Comparison of ENCODE assay signal across 37 cellular contexts in genomic region chr6:161832622-161833021, GRCh38.
"Had no signal": no experiment of that assay in that cellular context is flagged by ENCODE, and none has a peak within 500 bp of the region (broad histone marks: within the 10 kb centered on the region; RNA-seq: fewer than 3 reads in every experiment).

No MANE protein-coding gene starts in this region.

- H3K27ac Mint-ChIP-seq: activated CD4-positive, alpha-beta memory T cell treated with anti-CD3 and anti-CD28 coated beads for 36 hours; activated CD4-positive, alpha-beta T cell treated with anti-CD3 and anti-CD28 coated beads for 36 hours; activated CD4-positive, alpha-beta T cell treated with anti-CD3 and anti-CD28 coated beads, Interleukin-2, amount 10 ng/mL, durations not matched to agents 24 days and 14 days; activated CD8-positive, alpha-beta memory T cell treated with anti-CD3 and anti-CD28 coated beads, Interleukin-2, amount 10 ng/mL, durations not matched to agents 7 days and 5 days; activated CD8-positive, alpha-beta T cell treated with anti-CD3 and anti-CD28 coated beads, Interleukin-2, amount 10 ng/mL, durations not matched to agents 7 days and 5 days; activated naive CD4-positive, alpha-beta T cell treated with anti-CD3 and anti-CD28 coated beads for 36 hours; activated naive CD4-positive, alpha-beta T cell treated with anti-CD3 and anti-CD28 coated beads, Interleukin-2, amount 50 U/mL, for 24 hours; activated naive CD8-positive, alpha-beta T cell treated with anti-CD3 and anti-CD28 coated beads for 36 hours; activated naive CD8-positive, alpha-beta T cell treated with anti-CD3 and anti-CD28 coated beads, Interleukin-2, amount 50 U/mL, for 24 hours; activated T-helper 1 cell treated with anti-CD3 and anti-CD28 coated beads, Interleukin-12 subunit alpha, Interleukin-12 subunit beta, Interleukin-2, Interleukin-4 antibody, amounts not matched to agents 30 ng/mL and 10 ng/mL and 1 ng/mL, durations not matched to agents 14 hours and 24 hours and 36 hours; activated T-helper 2 cell treated with anti-CD3 and anti-CD28 coated beads, Interferon-gamma antibody, Interleukin-2, Interleukin-4, amounts not matched to agents 10 μg/mL and 5 μg/mL and 100 μg/mL, durations not matched to agents 14 hours and 24 hours and 36 hours; effector memory CD8-positive, alpha-beta T cell; T-helper 17 cell; T-helper 2 cell treated with Interferon-gamma antibody and Interleukin-4, amounts not matched to agents 5 μg/mL and 100 μg/mL, for 36 hours had no signal

- H3K36me3 Mint-ChIP-seq: activated CD4-positive, alpha-beta memory T cell treated with anti-CD3 and anti-CD28 coated beads for 36 hours; activated CD8-positive, alpha-beta memory T cell treated with anti-CD3 and anti-CD28 coated beads, Interleukin-2, amount 10 ng/mL, durations not matched to agents 7 days and 5 days; activated naive CD4-positive, alpha-beta T cell treated with anti-CD3 and anti-CD28 coated beads, Interleukin-2, amount 50 U/mL, for 24 hours; activated naive CD8-positive, alpha-beta T cell treated with anti-CD3 and anti-CD28 coated beads for 36 hours had no signal

- H3K36me3 ChIP-seq: adrenal gland, WERI-Rb-1 had no signal

- H3K9me3 ChIP-seq: adrenal gland, body of pancreas had no signal

- DNase-seq: activated CD4-positive, alpha-beta memory T cell treated with anti-CD3 and anti-CD28 coated beads for 36 hours; activated CD4-positive, alpha-beta T cell treated with anti-CD3 and anti-CD28 coated beads for 36 hours; activated CD4-positive, alpha-beta T cell treated with anti-CD3 and anti-CD28 coated beads, Interleukin-2, amount 10 ng/mL, durations not matched to agents 24 days and 14 days; activated CD4-positive, CD25-positive, alpha-beta regulatory T cell; activated CD4-positive, CD25-positive, alpha-beta regulatory T cell treated with anti-CD3 and anti-CD28 coated beads, Interleukin-2, amount 50 U/mL, for 72 hours; activated CD8-positive, alpha-beta memory T cell treated with anti-CD3 and anti-CD28 coated beads, Interleukin-2, amount 10 ng/mL, durations not matched to agents 7 days and 5 days; activated CD8-positive, alpha-beta memory T cell treated with anti-CD3 and anti-CD28 coated beads, Interleukin-2, amount 50 U/mL, for 4 hours; activated CD8-positive, alpha-beta T cell treated with anti-CD3 and anti-CD28 coated beads, Interleukin-2, amount 10 ng/mL, durations not matched to agents 7 days and 5 days; activated effector memory CD4-positive, alpha-beta T cell treated with anti-CD3 and anti-CD28 coated beads, Interleukin-2, amount 50 U/mL, for 16 hours; activated naive CD4-positive, alpha-beta T cell treated with anti-CD3 and anti-CD28 coated beads for 36 hours; activated naive CD8-positive, alpha-beta T cell treated with anti-CD3 and anti-CD28 coated beads for 36 hours; activated naive CD8-positive, alpha-beta T cell treated with anti-CD3 and anti-CD28 coated beads, Interleukin-2, amount 50 U/mL, for 24 hours; activated T-cell treated with anti-CD3 and anti-CD28 coated beads, Interleukin-2, amount 50 U/mL, for 1 hour; activated T-cell treated with anti-CD3 and anti-CD28 coated beads, Interleukin-2, amount 50 U/mL, for 48 hours; adrenal gland; amygdala; aorta; body of pancreas; caudate nucleus; cortex of kidney; dermis blood vessel endothelial cell; effector CD4-positive, alpha-beta T cell; effector memory CD8-positive, alpha-beta T cell; foreskin fibroblast; T-helper 1 cell; T-helper 17 cell; T1000 had no signal

- H3K4me3 ChIP-seq: adrenal gland, body of pancreas had no signal

- H3K27me3 ChIP-seq: adrenal gland, body of pancreas had no signal

- H3K9me3 Mint-ChIP-seq: activated CD4-positive, alpha-beta memory T cell treated with anti-CD3 and anti-CD28 coated beads for 36 hours; activated CD4-positive, alpha-beta T cell treated with anti-CD3 and anti-CD28 coated beads, Interleukin-2, amount 10 ng/mL, durations not matched to agents 24 days and 14 days; activated naive CD4-positive, alpha-beta T cell treated with anti-CD3 and anti-CD28 coated beads for 36 hours; activated naive CD4-positive, alpha-beta T cell treated with anti-CD3 and anti-CD28 coated beads, Interleukin-2, amount 50 U/mL, for 24 hours; activated naive CD8-positive, alpha-beta T cell treated with anti-CD3 and anti-CD28 coated beads for 36 hours; activated naive CD8-positive, alpha-beta T cell treated with anti-CD3 and anti-CD28 coated beads, Interleukin-2, amount 50 U/mL, for 24 hours; activated T-helper 1 cell treated with anti-CD3 and anti-CD28 coated beads, Interleukin-12 subunit alpha, Interleukin-12 subunit beta, Interleukin-2, Interleukin-4 antibody, amounts not matched to agents 30 ng/mL and 10 ng/mL and 1 ng/mL, durations not matched to agents 14 hours and 24 hours and 36 hours; activated T-helper 2 cell treated with anti-CD3 and anti-CD28 coated beads, Interferon-gamma antibody, Interleukin-2, Interleukin-4, amounts not matched to agents 10 μg/mL and 5 μg/mL and 100 μg/mL, durations not matched to agents 14 hours and 24 hours and 36 hours; T-helper 2 cell treated with Interferon-gamma antibody and Interleukin-4, amounts not matched to agents 5 μg/mL and 100 μg/mL, for 36 hours had no signal

- H3K27me3 Mint-ChIP-seq: activated CD4-positive, alpha-beta memory T cell treated with anti-CD3 and anti-CD28 coated beads for 36 hours; activated CD4-positive, alpha-beta T cell treated with anti-CD3 and anti-CD28 coated beads for 36 hours; activated CD4-positive, alpha-beta T cell treated with anti-CD3 and anti-CD28 coated beads, Interleukin-2, amount 10 ng/mL, durations not matched to agents 24 days and 14 days; activated CD8-positive, alpha-beta memory T cell treated with anti-CD3 and anti-CD28 coated beads, Interleukin-2, amount 10 ng/mL, durations not matched to agents 7 days and 5 days; activated naive CD4-positive, alpha-beta T cell treated with anti-CD3 and anti-CD28 coated beads, Interleukin-2, amount 50 U/mL, for 24 hours; activated naive CD8-positive, alpha-beta T cell treated with anti-CD3 and anti-CD28 coated beads for 36 hours; activated naive CD8-positive, alpha-beta T cell treated with anti-CD3 and anti-CD28 coated beads, Interleukin-2, amount 50 U/mL, for 24 hours; effector memory CD8-positive, alpha-beta T cell; T-helper 17 cell had no signal

- H3K27ac ChIP-seq: adrenal gland, body of pancreas, epithelial cell of prostate, WERI-Rb-1 had no signal

- FAIRE-seq: colon, endometrium, endothelial cell of umbilical vein, frontal cortex had no signal

- ATAC-seq: activated CD4-positive, alpha-beta T cell treated with anti-CD3 and anti-CD28 coated beads for 36 hours; activated CD8-positive, alpha-beta memory T cell treated with anti-CD3 and anti-CD28 coated beads, Interleukin-2, amount 10 ng/mL, durations not matched to agents 7 days and 5 days; activated CD8-positive, alpha-beta T cell treated with anti-CD3 and anti-CD28 coated beads, Interleukin-2, amount 10 ng/mL, durations not matched to agents 7 days and 5 days; activated naive CD8-positive, alpha-beta T cell treated with anti-CD3 and anti-CD28 coated beads, Interleukin-2, amount 50 U/mL, for 24 hours; body of pancreas; effector memory CD8-positive, alpha-beta T cell; T-helper 17 cell had no signal

- H3K4me1 Mint-ChIP-seq: activated CD4-positive, alpha-beta T cell treated with anti-CD3 and anti-CD28 coated beads, Interleukin-2, amount 10 ng/mL, durations not matched to agents 24 days and 14 days; activated CD8-positive, alpha-beta memory T cell treated with anti-CD3 and anti-CD28 coated beads, Interleukin-2, amount 10 ng/mL, durations not matched to agents 7 days and 5 days; activated naive CD4-positive, alpha-beta T cell treated with anti-CD3 and anti-CD28 coated beads, Interleukin-2, amount 50 U/mL, for 24 hours; activated naive CD8-positive, alpha-beta T cell treated with anti-CD3 and anti-CD28 coated beads, Interleukin-2, amount 50 U/mL, for 24 hours had no signal

- H3K4me3 Mint-ChIP-seq: activated CD4-positive, alpha-beta memory T cell treated with anti-CD3 and anti-CD28 coated beads for 36 hours; activated CD4-positive, alpha-beta T cell treated with anti-CD3 and anti-CD28 coated beads for 36 hours; activated CD4-positive, alpha-beta T cell treated with anti-CD3 and anti-CD28 coated beads, Interleukin-2, amount 10 ng/mL, durations not matched to agents 24 days and 14 days; activated CD8-positive, alpha-beta memory T cell treated with anti-CD3 and anti-CD28 coated beads, Interleukin-2, amount 10 ng/mL, durations not matched to agents 7 days and 5 days; activated CD8-positive, alpha-beta T cell treated with anti-CD3 and anti-CD28 coated beads, Interleukin-2, amount 10 ng/mL, durations not matched to agents 7 days and 5 days; activated naive CD4-positive, alpha-beta T cell treated with anti-CD3 and anti-CD28 coated beads for 36 hours; activated naive CD4-positive, alpha-beta T cell treated with anti-CD3 and anti-CD28 coated beads, Interleukin-2, amount 50 U/mL, for 24 hours; activated naive CD8-positive, alpha-beta T cell treated with anti-CD3 and anti-CD28 coated beads for 36 hours; activated naive CD8-positive, alpha-beta T cell treated with anti-CD3 and anti-CD28 coated beads, Interleukin-2, amount 50 U/mL, for 24 hours; activated T-helper 1 cell treated with anti-CD3 and anti-CD28 coated beads, Interleukin-12 subunit alpha, Interleukin-12 subunit beta, Interleukin-2, Interleukin-4 antibody, amounts not matched to agents 30 ng/mL and 10 ng/mL and 1 ng/mL, durations not matched to agents 14 hours and 24 hours and 36 hours; effector memory CD8-positive, alpha-beta T cell; T-helper 17 cell; T-helper 2 cell treated with Interferon-gamma antibody and Interleukin-4, amounts not matched to agents 5 μg/mL and 100 μg/mL, for 36 hours had no signal
